Comparison of ENCODE assay signal across 10 cellular contexts in the genomic region with DNA sequence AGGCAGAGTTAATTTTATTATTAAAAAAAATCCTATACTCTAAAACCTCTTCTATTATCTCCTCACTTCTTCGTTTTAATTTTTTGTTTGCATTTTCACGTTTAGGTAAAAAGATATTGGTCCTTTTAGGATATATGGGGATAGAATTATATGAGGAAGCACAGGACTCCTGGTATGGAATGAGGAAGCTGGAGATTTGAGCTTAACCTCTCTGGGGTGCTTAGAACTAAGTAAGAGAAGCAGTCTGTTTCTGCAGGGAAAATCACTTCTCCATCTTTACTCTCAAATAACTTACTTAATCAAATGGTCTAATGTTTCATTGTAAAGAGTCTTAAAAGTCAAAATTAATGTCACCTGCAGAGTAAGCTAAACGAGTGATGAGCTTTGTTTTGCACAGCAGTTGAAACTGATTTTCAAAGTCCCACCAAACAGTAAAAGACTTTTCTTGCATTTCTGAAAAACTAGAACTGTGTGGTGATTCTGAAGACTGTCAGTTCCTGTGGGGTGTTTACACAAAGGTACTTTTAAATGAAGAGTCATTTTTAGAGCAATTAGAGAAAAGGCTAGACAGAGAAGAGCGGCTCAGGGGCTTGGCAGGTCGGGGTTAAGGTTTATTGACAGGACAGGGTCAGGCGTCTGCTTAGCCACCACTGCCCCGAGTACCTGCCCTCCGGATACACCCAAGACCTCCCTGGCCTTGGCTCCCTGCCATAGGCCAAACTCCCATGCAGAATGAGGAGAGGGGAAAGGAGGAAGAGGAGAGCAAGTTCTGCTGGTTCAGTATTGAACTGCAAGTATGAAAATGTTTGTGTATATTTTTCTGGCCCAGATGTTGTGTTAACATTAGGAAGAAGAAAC. TPM values are rescaled to one million over a fixed set of nuclear protein-coding genes. Genes with fewer than 3 reads are reported as not detected.
DNase-seq lines count a peak whose midpoint lies in the region; FAIRE-seq and TF ChIP-seq lines count a peak whose summit lies in the region.
"Had no signal": no experiment of that assay in that cellular context is flagged by ENCODE, and none has a peak within 500 bp of the region (broad histone marks: within the 10 kb centered on the region; RNA-seq: fewer than 3 reads in every experiment).

No MANE protein-coding gene starts in this region.

- TF ChIP-seq POLR2A in endothelial cell of umbilical vein (IDR thresholded peaks at IDR 0.05; ENCODE audit: low read depth, low read length): no peak

- no peaks in the 10 kb centered on the region for H3K4me1 ChIP-seq in OCI-LY7 (ENCODE audit: insufficient read depth, low read length, poor library complexity, severe bottlenecking)
- no peaks in the 10 kb centered on the region for H3K4me1 ChIP-seq in endothelial cell of umbilical vein (ENCODE audit: control insufficient read depth, extremely low read depth, insufficient read depth, low read length)

- intact Hi-C loops in OCI-LY7 (cut with micrococcal nuclease; ENCODE audit: unreplicated experiment): no loop called here
- intact Hi-C loops in endothelial cell of umbilical vein (cut with micrococcal nuclease): no loop called here
- intact Hi-C loops in posterior cingulate gyrus (cut with DNase I): no loop called here

- H3K27ac ChIP-seq in OCI-LY7 (ENCODE audit: low read depth, low read length, poor library complexity, severe bottlenecking) (no peak overlapping the region), endothelial cell of umbilical vein (ENCODE audit: insufficient read depth, low read depth, low read length) (no peak overlapping the region)

- FAIRE-seq in endothelial cell of umbilical vein (lab: Jason Lieb, UNC): peak; percentile 31

- BruUV-seq in OCI-LY7 (replicated peaks; lab: Mats Ljungman, UMichigan) (TSS peak; percentile 32), endothelial cell of umbilical vein (replicated peaks; lab: Mats Ljungman, UMichigan) (no TSS peak)

- H4K20me1 ChIP-seq in OCI-LY7 (ENCODE audit: insufficient read depth, low read length) (no peaks in the 10 kb centered on the region), endothelial cell of umbilical vein (replicated peaks; ENCODE audit: control insufficient read depth, extremely low read depth, insufficient read depth, low read length) (no peaks in the 10 kb centered on the region)

- H3K4me2 ChIP-seq in OCI-LY7 (ENCODE audit: low read length) (no peak overlapping the region), endothelial cell of umbilical vein (ENCODE audit: insufficient read depth, low read length) (no peak overlapping the region)

- peak; percentile 26 for DNase-seq in NCI-H748 (lab: John Stamatoyannopoulos, UW; ENCODE audit: unreplicated experiment)
- no peak for DNase-seq in NCI-H748 treated with DMSO at 0.1 percent for 48 hours (lab: John Stamatoyannopoulos, UW)
- DNase-seq in OCI-LY7 (ENCODE audit: low spot score): no peak
- no peak for DNase-seq in endothelial cell of umbilical vein (ENCODE audit: low read depth, low spot score)
- peak; percentile 3 for DNase-seq in superior temporal gyrus (ENCODE audit: extremely low spot score)
- DNase-seq in NCI-H774 (lab: John Stamatoyannopoulos, UW): no peak
- DNase-seq in posterior cingulate gyrus: no peak
- DNase-seq in mucosa of gallbladder (ENCODE audit: low spot score): no peak
- DNase-seq: activated CD4-positive, CD25-positive, alpha-beta regulatory T cell; activated effector memory CD4-positive, alpha-beta T cell treated with Interleukin-2 at 50 U/mL for 16 hours had no signal

- H3K79me2 ChIP-seq in OCI-LY7 (ENCODE audit: insufficient read depth, low read depth, low read length) (no peaks in the 10 kb centered on the region), endothelial cell of umbilical vein (ENCODE audit: control insufficient read depth, insufficient read depth, low read length) (no peaks in the 10 kb centered on the region)

- TF ChIP-seq CTCF in OCI-LY7 (conservative IDR thresholded peaks at IDR 0.05; ENCODE audit: low read length): no peak
- no peak for TF ChIP-seq CTCF in endothelial cell of umbilical vein (IDR thresholded peaks at IDR 0.05; ENCODE audit: extremely low read depth in 1 of 2, insufficient read depth in 1 of 2, low read depth in 1 of 2, low read length in 2 of 2)

- POLR2A ChIA-PET in OCI-LY7 (lab: Charles Lee): interaction anchor here (0.6 kb wide), 1 partner anchor 10 kb away, joined by 3 read pairs; no protein-coding TSS in a partner anchor
- POLR2A ChIA-PET in endothelial cell of umbilical vein (lab: Charles Lee): no interaction called here

- no peaks in the 10 kb centered on the region for H3K9me3 ChIP-seq in OCI-LY7 (ENCODE audit: low read length)
- H3K9me3 ChIP-seq in endothelial cell of umbilical vein (replicated peaks; ENCODE audit: control insufficient read depth, insufficient read depth, low read length): no peaks in the 10 kb centered on the region

- no peaks in the 10 kb centered on the region for H3K27me3 ChIP-seq in endothelial cell of umbilical vein (ENCODE audit: control insufficient read depth in 2 of 2, insufficient read depth in 2 of 2, low read length in 2 of 2)

- no peaks in the 10 kb centered on the region for H3K9me2 ChIP-seq in OCI-LY7 (ENCODE audit: insufficient read depth, low read length)

- CTCF ChIA-PET in OCI-LY7 (lab: Charles Lee; ENCODE audit: unreplicated experiment) (no interaction called here), endothelial cell of umbilical vein (lab: Charles Lee) (interaction anchor here (1.1 to 1.9 kb wide), 5 partner anchors 9 to 108 kb away, joined by 3 to 7 read pairs (median 4); no protein-coding TSS in a partner anchor)

- H3K4me3 ChIP-seq in OCI-LY7 (ENCODE audit: low read depth, low read length, poor library complexity, severe bottlenecking) (no peak overlapping the region), endothelial cell of umbilical vein (replicated peaks in 1 of 3; ENCODE audit: insufficient read depth in 1 of 3, low read depth in 1 of 3, low read length in 3 of 3) (no peak overlapping the region)

- no peaks in the 10 kb centered on the region for H3K9me1 ChIP-seq in endothelial cell of umbilical vein (replicated peaks; ENCODE audit: control insufficient read depth, extremely low read depth, insufficient read depth, low read length)

- no peak overlapping the region for H2AFZ ChIP-seq in OCI-LY7 (ENCODE audit: low read length)
- no peak overlapping the region for H2AFZ ChIP-seq in endothelial cell of umbilical vein (ENCODE audit: low read depth, low read length)

- H3K36me3 ChIP-seq in OCI-LY7 (ENCODE audit: insufficient read depth, low read length) (no peaks in the 10 kb centered on the region), endothelial cell of umbilical vein (ENCODE audit: control insufficient read depth in 2 of 2, extremely low read depth in 1 of 2, insufficient read depth in 2 of 2, low read length in 2 of 2) (no peaks in the 10 kb centered on the region)

- dilution Hi-C loops in endothelial cell of umbilical vein (cut with MboI; ENCODE audit: extremely low pct_ligation_motif_present, low sequenced_read_pairs): no loop called here

- no peak overlapping the region for H3K9ac ChIP-seq in endothelial cell of umbilical vein (replicated peaks; ENCODE audit: extremely low read depth, insufficient read depth, low read length)

TF ChIP-seq in endothelial cell of umbilical vein, 7 proteins besides CTCF, POLR2A, EP300 and RAD21:
- TF ChIP-seq EZH2 (IDR thresholded peaks at IDR 0.05; ENCODE audit: borderline replicate concordance, low read depth, low read length, severe bottlenecking) (no peak), POLR2AphosphoS5 (IDR thresholded peaks at IDR 0.05; ENCODE audit: insufficient read depth, low read depth, low read length) (no peak), GATA2 (IDR thresholded peaks at IDR 0.05; ENCODE audit: insufficient read depth, insufficient read length, low read depth, low read length) (no peak), JUN (IDR thresholded peaks at IDR 0.05; ENCODE audit: borderline replicate concordance, insufficient read depth, insufficient read length, low read depth) (no peak), MYC (IDR thresholded peaks at IDR 0.05; ENCODE audit: low read depth, low read length) (no peak), FOS (IDR thresholded peaks at IDR 0.05; ENCODE audit: borderline replicate concordance, insufficient read depth, low read length) (no peak)
- TF ChIP-seq, protein P1, sequence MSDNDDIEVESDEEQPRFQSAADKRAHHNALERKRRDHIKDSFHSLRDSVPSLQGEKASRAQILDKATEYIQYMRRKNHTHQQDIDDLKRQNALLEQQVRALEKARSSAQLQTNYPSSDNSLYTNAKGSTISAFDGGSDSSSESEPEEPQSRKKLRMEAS (IDR thresholded peaks at IDR 0.05; ENCODE audit: insufficient read depth, insufficient read length): no peak

RNA-seq across cellular contexts. Expression of gene METAP1D, which starts 21.6 kb away (rescaled TPM):
- 4.5 and 11.0 TPM in 2 replicates for total RNA-seq in OCI-LY7 (2014; rRNA removed; shearing (Covaris generic))
- total RNA-seq in OCI-LY7 (2022) (8.7 and 11.8 TPM in 2 replicates), endothelial cell of umbilical vein (8.1 TPM in 2 replicates), mucosa of gallbladder (2.7 TPM)
- polyA plus RNA-seq in endothelial cell of umbilical vein: 3.7 and 4.2 TPM in 2 replicates
- polyA plus RNA-seq in endothelial cell of umbilical vein (2011; cell fraction: cytosol; rRNA removed): 3.2 and 3.9 TPM in 2 replicates
- polyA plus RNA-seq in endothelial cell of umbilical vein (2011; cell fraction: nucleus; rRNA removed): 17.5 and 22.3 TPM in 2 replicates
- polyA plus RNA-seq in endothelial cell of umbilical vein (2012): 5.2 and 5.4 TPM in 2 replicates
- 6.7 and 6.9 TPM in 2 replicates for polyA minus RNA-seq in endothelial cell of umbilical vein
- polyA minus RNA-seq in endothelial cell of umbilical vein (2011; cell fraction: cytosol; rRNA and poly(A)+ RNA removed): 1.4 TPM
- polyA minus RNA-seq in endothelial cell of umbilical vein (2011; cell fraction: nucleus; rRNA and poly(A)+ RNA removed): 11.1 and 15.7 TPM in 2 replicates

Comparison
In these comparisons a context has a peak if more than half of its experiments do, and no peak if none do; other contexts are left out.
1. DNase-seq: peak in NCI-H748 (single experiment) and superior temporal gyrus (single experiment); none in NCI-H748 treated with DMSO at 0.1 percent for 48 hours (single experiment), OCI-LY7 (single experiment), endothelial cell of umbilical vein (single experiment), NCI-H774 (single experiment), posterior cingulate gyrus (0 of 10) and mucosa of gallbladder (single experiment).